ENCODE assay signal across 10 cellular contexts in the genomic region with DNA sequence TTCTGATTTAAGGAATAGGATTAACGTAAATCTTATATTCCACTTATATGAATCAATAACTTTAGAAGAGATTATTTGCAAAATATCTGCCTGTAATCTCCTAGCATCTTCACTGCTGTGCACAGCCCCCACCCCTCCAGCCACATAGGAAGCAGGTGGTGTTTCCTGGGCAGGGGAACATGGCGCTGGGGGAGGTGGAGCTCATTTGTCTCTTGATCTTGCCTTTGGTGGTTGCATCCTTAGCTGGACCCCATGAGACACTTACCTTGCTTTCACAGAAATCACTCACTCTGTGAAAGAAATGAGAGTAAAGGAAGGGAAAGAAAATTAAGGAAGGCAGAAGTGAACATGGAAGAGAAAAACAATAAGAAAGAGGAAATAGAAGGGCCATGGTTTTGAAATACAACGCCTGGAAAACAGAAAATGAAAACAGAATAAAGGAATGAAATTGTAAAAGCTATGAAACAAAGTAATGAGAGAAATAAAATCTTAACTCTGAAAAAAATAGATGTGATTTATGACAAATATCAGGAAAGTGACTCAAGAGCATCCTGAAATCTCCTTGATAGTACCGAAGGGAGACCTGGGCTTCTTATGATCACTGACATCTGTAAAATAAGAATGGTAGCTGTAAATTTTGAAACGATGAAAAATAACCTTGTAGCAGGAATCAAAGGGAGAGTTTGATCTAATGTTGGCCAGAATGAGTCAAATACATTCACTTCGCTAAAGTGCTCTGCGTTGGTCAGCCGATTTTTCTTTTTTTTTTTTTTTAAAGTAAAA. TPM values are rescaled to one million over a fixed set of nuclear protein-coding genes. Genes with fewer than 3 reads are reported as not detected.
DNase-seq lines count a peak whose midpoint lies in the region; ATAC-seq and TF ChIP-seq lines count a peak whose summit lies in the region.
"Had no signal": no experiment of that assay in that cellular context is flagged by ENCODE, and none has a peak within 500 bp of the region (broad histone marks: within the 10 kb centered on the region; RNA-seq: fewer than 3 reads in every experiment).

No MANE protein-coding gene starts in this region.

- peaks cover 5% of the 10 kb centered on the region for H3K36me3 Mint-ChIP-seq in CD4-positive, alpha-beta T cell (ENCODE audit: low read depth)
- peaks cover 4% of the 10 kb centered on the region for H3K36me3 Mint-ChIP-seq in T-cell
- H3K36me3 Mint-ChIP-seq in effector memory CD8-positive, alpha-beta T cell (ENCODE audit: insufficient read depth) = no peaks in the 10 kb centered on the region

- CTCF ChIA-PET in CD4-positive, alpha-beta T cell (lab: Charles Lee) = interaction anchor here (0.7 to 2.1 kb wide), 3 partner anchors 20 to 895 kb away, joined by 4 to 10 read pairs (median 7); a partner anchor contains a TSS
- CTCF ChIA-PET in T-cell (lab: Charles Lee) = interaction anchor here (1.2 to 4.9 kb wide), 4 partner anchors 17 to 177 kb away, joined by 4 to 69 read pairs (median 6); a partner anchor contains a TSS

- peak in 9 of 10 experiments; percentile 13 to 50 (median 25) for DNase-seq in CD4-positive, alpha-beta T cell
- DNase-seq in T-cell (peak in 24 of 34 experiments; percentile 16 to 54 (median 26)), GM03348 (ENCODE audit: low spot score) (no peak), NCI-H226 (no peak)
- no peak for DNase-seq in effector memory CD8-positive, alpha-beta T cell
- DNase-seq: endodermal cell; NK-92 treated with Interleukin-12 subunit alpha and Interleukin-12 subunit beta, amount 100 ng/mL, for 24 hours had no signal

- POLR2A ChIA-PET in CD4-positive, alpha-beta T cell (lab: Charles Lee) = interaction anchor here (0.7 to 7.1 kb wide), 11 partner anchors 13 to 1100 kb away, joined by 3 to 113 read pairs (median 6); a partner anchor contains a TSS
- POLR2A ChIA-PET in T-cell (lab: Charles Lee) = interaction anchor here (0.5 to 2.1 kb wide), 9 partner anchors 17 to 722 kb away, joined by 3 to 10 read pairs (median 4); a partner anchor contains a TSS

- peak overlapping the region; percentile 84 for H3K4me3 Mint-ChIP-seq in CD4-positive, alpha-beta T cell
- peak overlapping the region; percentile 71 to 76 (median 75) for H3K4me3 Mint-ChIP-seq in T-cell
- peak overlapping the region; percentile 52 to 73 for H3K4me3 Mint-ChIP-seq in effector memory CD8-positive, alpha-beta T cell
- H3K4me3 Mint-ChIP-seq: endodermal cell had no signal

- peak overlapping the region; percentile 47 for H3K27ac ChIP-seq in CD4-positive, alpha-beta T cell (ENCODE audit: low read depth, low read length)

- H3K27me3 ChIP-seq in CD4-positive, alpha-beta T cell (ENCODE audit: control insufficient read depth, insufficient read depth, low read length) = no peaks in the 10 kb centered on the region

- no peak for TF ChIP-seq CTCF in CD4-positive, alpha-beta T cell (IDR thresholded peaks at IDR 0.05)

- H3K9me3 Mint-ChIP-seq in CD4-positive, alpha-beta T cell = peaks cover 6% of the 10 kb centered on the region
- H3K9me3 Mint-ChIP-seq in T-cell = no peaks in the 10 kb centered on the region
- H3K9me3 Mint-ChIP-seq in effector memory CD8-positive, alpha-beta T cell = no peaks in the 10 kb centered on the region
- H3K9me3 Mint-ChIP-seq: endodermal cell had no signal

- H3K9me3 ChIP-seq in CD4-positive, alpha-beta T cell (ENCODE audit: control insufficient read depth, low read length) = no peaks in the 10 kb centered on the region

- ATAC-seq in CD4-positive, alpha-beta T cell (ENCODE audit: poor library complexity) = peak; percentile 57
- ATAC-seq in GM21367 (IDR thresholded peaks at IDR 0.05; ENCODE audit: unreplicated experiment) = peak; percentile 42
- ATAC-seq in T-cell (replicated peaks in 1 of 4) = peak; percentile 37 to 69 (median 68)
- ATAC-seq in effector memory CD8-positive, alpha-beta T cell (replicated peaks) = peak; percentile 66
- ATAC-seq in GM19395 (IDR thresholded peaks at IDR 0.05; ENCODE audit: unreplicated experiment) = no peak
- ATAC-seq in GM21526 (IDR thresholded peaks at IDR 0.05; ENCODE audit: low FRiP score, unreplicated experiment) = no peak

- peak overlapping the region; percentile 84 for H3K27ac Mint-ChIP-seq in CD4-positive, alpha-beta T cell
- peak overlapping the region; percentile 97 to 99 for H3K27ac Mint-ChIP-seq in T-cell
- peak overlapping the region; percentile 62 to 90 for H3K27ac Mint-ChIP-seq in effector memory CD8-positive, alpha-beta T cell
- H3K27ac Mint-ChIP-seq: endodermal cell had no signal

- no peaks in the 10 kb centered on the region for H3K27me3 Mint-ChIP-seq in CD4-positive, alpha-beta T cell
- H3K27me3 Mint-ChIP-seq in T-cell = no peaks in the 10 kb centered on the region
- no peaks in the 10 kb centered on the region for H3K27me3 Mint-ChIP-seq in effector memory CD8-positive, alpha-beta T cell

- intact Hi-C loops in CD4-positive, alpha-beta T cell (cut with DNase I, micrococcal nuclease) = loop anchor here in 1 of 2 experiments (5.0 kb wide), 1 partner anchor 760 kb away; no protein-coding TSS in a partner anchor

- peaks cover 43% of the 10 kb centered on the region for H3K4me1 Mint-ChIP-seq in CD4-positive, alpha-beta T cell (ENCODE audit: low read depth)
- peaks cover 43 to 45% (median 45%) of the 10 kb centered on the region in 3 donors for H3K4me1 Mint-ChIP-seq in T-cell
- H3K4me1 Mint-ChIP-seq in effector memory CD8-positive, alpha-beta T cell (ENCODE audit: low read depth in 2 of 2) = peaks cover 17 to 29% of the 10 kb centered on the region in 2 donors

RNA-seq across cellular contexts. Expression of a gene that starts 17.2 kb away (rescaled TPM):
- total RNA-seq in CD4-positive, alpha-beta T cell = 10 to 100 TPM; 68.4 to 74.6 TPM
- 10 to 100 TPM; 60.5 to 90.2 (median 68.6) TPM for total RNA-seq in T-cell

RNA-seq across cellular contexts. Expression of a gene that starts 48.9 kb away (rescaled TPM):
- not detected for total RNA-seq in CD4-positive, alpha-beta T cell
- not detected for total RNA-seq in T-cell
- total RNA-seq: endodermal cell had no signal

Comparison
In these comparisons a context has a peak if more than half of its experiments do, and no peak if none do; other contexts are left out.
1. ATAC-seq: peak in CD4-positive, alpha-beta T cell (single experiment), GM21367 (single experiment), T-cell (4 of 4) and effector memory CD8-positive, alpha-beta T cell (single experiment); none in GM19395 (single experiment) and GM21526 (single experiment).
2. DNase-seq: peak in CD4-positive, alpha-beta T cell (9 of 10) and T-cell (24 of 34); none in effector memory CD8-positive, alpha-beta T cell (0 of 3), GM03348 (single experiment) and NCI-H226 (single experiment).
3. Peak in every context shown above with its lines, with median percentiles within 50 percentile points of each other: H3K27ac Mint-ChIP-seq and H3K4me3 Mint-ChIP-seq.